Comparison of ENCODE assay signal across 12 cellular contexts in the genomic region with DNA sequence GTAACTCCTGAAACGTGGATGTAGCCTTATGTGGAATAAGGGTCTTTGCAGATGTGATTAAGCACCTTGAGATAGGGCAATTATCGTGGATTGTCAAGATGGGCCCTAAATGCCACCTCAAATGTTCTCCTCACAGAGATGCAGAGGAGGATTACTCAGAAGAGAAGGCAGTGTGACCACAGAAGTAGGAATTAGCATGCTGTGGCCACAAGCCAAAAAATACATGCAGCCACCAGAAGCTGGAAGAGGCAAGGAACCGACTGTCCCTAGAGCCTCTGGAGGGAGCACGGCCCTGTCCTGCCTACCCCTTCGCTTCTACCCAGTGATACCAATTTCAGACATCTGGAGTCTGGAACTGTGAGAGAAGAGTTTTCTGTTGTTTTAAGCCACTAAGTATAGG. TPM values are rescaled to one million over a fixed set of nuclear protein-coding genes. Genes with fewer than 3 reads are reported as not detected.
A peak's percentile ranks its signal among the peaks of the same experiment; 100 is the strongest.
DNase-seq lines count a peak whose midpoint lies in the region; ATAC-seq and TF ChIP-seq lines count a peak whose summit lies in the region.
"Had no signal": no experiment of that assay in that cellular context is flagged by ENCODE, and none has a peak within 500 bp of the region (broad histone marks: within the 10 kb centered on the region; RNA-seq: fewer than 3 reads in every experiment).

No MANE protein-coding gene starts in this region.

- H3K4me3 Mint-ChIP-seq in activated T-cell treated with anti-CD3 and anti-CD28 coated beads, Interleukin-2, amount 50 U/mL, for 72 hours: no peak overlapping the region

- no peaks in the 10 kb centered on the region for H3K27me3 Mint-ChIP-seq in activated T-cell treated with anti-CD3 and anti-CD28 coated beads, Interleukin-2, amount 50 U/mL, for 72 hours (ENCODE audit: low read depth)

- peak in 1 of 2 donors; percentile 16 for DNase-seq in activated T-cell treated with anti-CD3 and anti-CD28 coated beads, Interleukin-2, amount 50 U/mL, for 72 hours
- DNase-seq in activated T-cell treated with anti-CD3 and anti-CD28 coated beads for 4 hours (no peak), RWPE2 (ENCODE audit: low spot score) (no peak), Right ventricle myocardium superior (peak; percentile 54), testis (peak; percentile 46), superior temporal gyrus (ENCODE audit: extremely low spot score) (no peak), iPS-NIHi11 (ENCODE audit: low spot score) (no peak)
- DNase-seq: effector CD8-positive, alpha-beta T cell; MG63; Peyer's patch had no signal

- no peak overlapping the region for H3K27ac Mint-ChIP-seq in activated T-cell treated with anti-CD3 and anti-CD28 coated beads, Interleukin-2, amount 50 U/mL, for 72 hours

- H3K4me3 ChIP-seq in RWPE2 (ENCODE audit: severe bottlenecking) (no peak overlapping the region), testis (no peak overlapping the region)
- H3K4me3 ChIP-seq: lung, MG63, Peyer's patch had no signal

- H3K36me3 ChIP-seq in RWPE2 (ENCODE audit: low read depth) (no peaks in the 10 kb centered on the region), testis (ENCODE audit: low read depth, missing control alignments) (no peaks in the 10 kb centered on the region)
- H3K36me3 ChIP-seq: MG63, Peyer's patch had no signal

- TF ChIP-seq CTCF in RWPE2 (IDR thresholded peaks at IDR 0.05; ENCODE audit: poor library complexity, severe bottlenecking): no peak
- no peak for TF ChIP-seq CTCF in testis (IDR thresholded peaks at IDR 0.05)

- no peaks in the 10 kb centered on the region for H3K9me3 Mint-ChIP-seq in activated T-cell treated with anti-CD3 and anti-CD28 coated beads, Interleukin-2, amount 50 U/mL, for 72 hours

- TF ChIP-seq POLR2A in testis (IDR thresholded peaks at IDR 0.05): no peak

- H3K27me3 ChIP-seq in RWPE2 (ENCODE audit: insufficient read depth, poor library complexity, severe bottlenecking): no peaks in the 10 kb centered on the region
- no peaks in the 10 kb centered on the region for H3K27me3 ChIP-seq in testis
- H3K27me3 ChIP-seq: MG63, Peyer's patch had no signal

- WGBS in testis, 2 donors: 56 to 70% methylated on average over 5 of the region's 5 CpGs

- H3K27ac ChIP-seq in RWPE2 (ENCODE audit: poor library complexity, severe bottlenecking) (no peak overlapping the region), testis (no peak overlapping the region)

- H3K9me3 ChIP-seq in RWPE2 (ENCODE audit: severe bottlenecking): no peaks in the 10 kb centered on the region
- no peaks in the 10 kb centered on the region for H3K9me3 ChIP-seq in testis
- H3K9me3 ChIP-seq: MG63, Peyer's patch had no signal

- H3K4me1 Mint-ChIP-seq in activated T-cell treated with anti-CD3 and anti-CD28 coated beads, Interleukin-2, amount 50 U/mL, for 72 hours (ENCODE audit: low read depth): peaks cover 15% of the 10 kb centered on the region

- H3K36me3 Mint-ChIP-seq in activated T-cell treated with anti-CD3 and anti-CD28 coated beads, Interleukin-2, amount 50 U/mL, for 72 hours (ENCODE audit: insufficient read depth in 2 of 2): no peaks in the 10 kb centered on the region

- intact Hi-C loops in Right ventricle myocardium superior (cut with DNase I): loop anchor here (10.0 kb wide), 1 partner anchor 82 kb away; no protein-coding TSS in a partner anchor
- intact Hi-C loops in testis (cut with DNase I; ENCODE audit: low total_unique reads): no loop called here

- ATAC-seq in activated T-cell treated with anti-CD3 and anti-CD28 coated beads, Interleukin-2, amount 50 U/mL, for 72 hours (replicated peaks in 1 of 2): peak; percentile 59 to 65
- ATAC-seq in RWPE2 (ENCODE audit: low read depth): 0 out of 3 replicates have a peak, but pooled peaks have one; percentile 29
- ATAC-seq in Right ventricle myocardium superior (ENCODE audit: poor library complexity): peak; percentile 77
- ATAC-seq in GM21737 (IDR thresholded peaks at IDR 0.05; ENCODE audit: unreplicated experiment): no peak

- H3K4me1 ChIP-seq in RWPE2 (ENCODE audit: insufficient read depth, poor library complexity, severe bottlenecking) (no peaks in the 10 kb centered on the region), testis (peaks cover 31% of the 10 kb centered on the region)

RNA-seq across cellular contexts. Expression of a gene that starts 47.3 kb away (rescaled TPM):
- total RNA-seq in activated T-cell treated with anti-CD3 and anti-CD28 coated beads, Interleukin-2, amount 50 U/mL, for 72 hours: 10 to 100 TPM; 10.9 to 16.2 TPM
- total RNA-seq in Right ventricle myocardium superior (82.8 TPM), testis (10 to 100 TPM; 64.5 to 73.8 TPM)
- 31.6 TPM for polyA plus RNA-seq in testis (ENCODE audit: insufficient read depth, low read depth, low replicate concordance)

Comparison
In these comparisons a context has a peak if more than half of its experiments do, and no peak if none do; other contexts are left out.
1. DNase-seq: peak in Right ventricle myocardium superior (single experiment) and testis (single experiment); none in activated T-cell treated with anti-CD3 and anti-CD28 coated beads for 4 hours (single experiment), RWPE2 (single experiment), superior temporal gyrus (single experiment) and iPS-NIHi11 (single experiment).